Comparison of ENCODE assay signal across 11 cellular contexts in the genomic region with DNA sequence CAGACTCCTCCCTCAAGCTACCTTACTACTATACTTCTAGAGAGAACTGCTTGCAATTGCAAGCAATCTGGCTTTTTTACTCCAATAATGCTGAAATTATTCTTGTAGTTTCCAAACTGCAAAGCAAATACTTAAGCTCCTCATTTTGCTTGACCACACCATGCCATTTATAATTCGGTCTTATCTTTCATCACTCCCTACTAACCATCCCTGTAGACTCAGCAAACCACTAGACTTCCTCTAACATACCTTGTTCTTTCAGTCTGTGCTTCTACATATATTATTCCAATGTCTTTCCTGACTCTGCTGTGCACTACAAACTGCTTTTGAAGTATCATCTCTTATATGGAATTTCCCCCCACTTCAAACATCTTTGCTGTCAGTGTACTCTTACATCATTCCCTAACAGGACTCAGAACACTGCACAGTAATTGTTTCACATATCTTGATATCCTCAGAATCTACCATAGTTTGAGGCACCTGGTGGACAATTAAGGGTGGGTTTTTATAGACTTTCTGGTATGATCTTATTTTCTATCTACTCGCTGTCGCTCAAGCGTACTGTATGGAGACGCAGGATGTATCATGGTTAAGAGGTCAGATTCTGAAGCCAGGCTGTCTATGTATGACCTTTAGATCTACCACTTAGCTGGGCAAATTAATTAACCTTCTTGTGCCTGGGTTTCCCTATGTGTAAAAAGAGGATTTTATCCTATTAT. TPM values are rescaled to one million over a fixed set of nuclear protein-coding genes. Genes with fewer than 3 reads are reported as not detected.
DNase-seq lines count a peak whose midpoint lies in the region; ATAC-seq and TF ChIP-seq lines count a peak whose summit lies in the region.
"Had no signal": no experiment of that assay in that cellular context is flagged by ENCODE, and none has a peak within 500 bp of the region (broad histone marks: within the 10 kb centered on the region; RNA-seq: fewer than 3 reads in every experiment).

No MANE protein-coding gene starts in this region.

- no peak for DNase-seq in CD4-positive, alpha-beta memory T cell
- peak; percentile 10 for DNase-seq in MV-4-11 (lab: John Stamatoyannopoulos, UW)
- no peak for DNase-seq in osteoblast (ENCODE audit: insufficient read length, low spot score, missing footprints)
- DNase-seq in epidermal melanocyte (ENCODE audit: insufficient read length, low spot score), result no peak
- DNase-seq: effector CD4-positive, alpha-beta T cell; SJCRH30 had no signal

- CTCF ChIA-PET in CD4-positive, alpha-beta memory T cell (lab: Charles Lee; ENCODE audit: partially characterized antibody), result interaction anchor here (0.7 to 1.2 kb wide), 4 partner anchors 9 to 209 kb away, joined by 3 to 6 read pairs (median 4); no protein-coding TSS in a partner anchor

- intact Hi-C loops in CD4-positive, alpha-beta memory T cell (cut with micrococcal nuclease), result loop anchor here (5.0 kb wide), 3 partner anchors 155 to 1180 kb away; a partner anchor contains a TSS
- intact Hi-C loops in dendritic cell treated with granulocyte-macrophage colony-stimulating factor and Interleukin-4, amounts not matched to agents 40 ng/mL and 50 ng/mL, for 4 days (cut with micrococcal nuclease), result loop anchor here (5.0 to 10.0 kb wide), 4 partner anchors 35 to 210 kb away; no protein-coding TSS in a partner anchor

- H3K4me2 ChIP-seq in osteoblast (ENCODE audit: insufficient read depth, low read length), result peak overlapping the region; percentile 80

- TF ChIP-seq CTCF in osteoblast (IDR thresholded peaks at IDR 0.05; ENCODE audit: extremely low read depth, low read depth, low read length), result no peak

- peak overlapping the region; percentile 91 to 97 for H3K4me3 ChIP-seq in CD4-positive, alpha-beta memory T cell (ENCODE audit: low read length in 2 of 2)
- peak overlapping the region; percentile 91 for H3K4me3 ChIP-seq in osteoblast (ENCODE audit: insufficient read depth, low read length)
- H3K4me3 ChIP-seq: SJCRH30 had no signal

- H2AFZ ChIP-seq in osteoblast (ENCODE audit: low read length), result no peak overlapping the region

- peaks cover 12 to 35% of the 10 kb centered on the region in 2 donors for H3K36me3 Mint-ChIP-seq in CD4-positive, alpha-beta memory T cell
- H3K36me3 Mint-ChIP-seq in dendritic cell treated with granulocyte-macrophage colony-stimulating factor and Interleukin-4, amounts not matched to agents 40 ng/mL and 50 ng/mL, for 4 days (ENCODE audit: low read depth), result peaks cover 52% of the 10 kb centered on the region

- peak overlapping the region; percentile 95 for H3K27ac ChIP-seq in CD4-positive, alpha-beta memory T cell (ENCODE audit: low read depth, low read length)
- peak overlapping the region; percentile 98 for H3K27ac ChIP-seq in osteoblast (ENCODE audit: low read depth, low read length)
- H3K27ac ChIP-seq: HL-60, SJCRH30 had no signal

- ATAC-seq in HG03354 (IDR thresholded peaks at IDR 0.05; ENCODE audit: poor library complexity, severe bottlenecking, unreplicated experiment) (no peak), HG02571 (IDR thresholded peaks at IDR 0.05; ENCODE audit: unreplicated experiment) (no peak), GM19395 (IDR thresholded peaks at IDR 0.05; ENCODE audit: unreplicated experiment) (no peak)

- no peaks in the 10 kb centered on the region for H3K9me3 ChIP-seq in CD4-positive, alpha-beta memory T cell (ENCODE audit: control insufficient read depth in 1 of 2, low read length in 2 of 2)
- no peaks in the 10 kb centered on the region for H3K9me3 ChIP-seq in osteoblast (ENCODE audit: low read depth, low read length)
- H3K9me3 ChIP-seq: SJCRH30 had no signal

- peak overlapping the region; percentile 95 to 100 (median 98) for H3K4me3 Mint-ChIP-seq in CD4-positive, alpha-beta memory T cell
- H3K4me3 Mint-ChIP-seq in dendritic cell treated with granulocyte-macrophage colony-stimulating factor and Interleukin-4, amounts not matched to agents 40 ng/mL and 50 ng/mL, for 4 days, result peak overlapping the region; percentile 45

- H3K4me1 Mint-ChIP-seq in CD4-positive, alpha-beta memory T cell, result peaks cover 44 to 87% (median 62%) of the 10 kb centered on the region in 4 donors
- peaks cover 59% of the 10 kb centered on the region for H3K4me1 Mint-ChIP-seq in dendritic cell treated with granulocyte-macrophage colony-stimulating factor and Interleukin-4, amounts not matched to agents 40 ng/mL and 50 ng/mL, for 4 days (ENCODE audit: low read depth)

- POLR2A ChIA-PET in CD4-positive, alpha-beta memory T cell (lab: Charles Lee; ENCODE audit: partially characterized antibody), result interaction anchor here (0.6 to 4.8 kb wide), 11 partner anchors 9 to 835 kb away, joined by 3 to 24 read pairs (median 4); no protein-coding TSS in a partner anchor

- no peaks in the 10 kb centered on the region for H3K27me3 ChIP-seq in CD4-positive, alpha-beta memory T cell (ENCODE audit: insufficient read depth, low read length)
- H3K27me3 ChIP-seq in osteoblast (ENCODE audit: insufficient read depth, low read length), result no peaks in the 10 kb centered on the region
- H3K27me3 ChIP-seq: SJCRH30 had no signal

- peaks cover 1% of the 10 kb centered on the region for H3K36me3 ChIP-seq in CD4-positive, alpha-beta memory T cell (ENCODE audit: insufficient read depth, low read length)
- peaks cover 4% of the 10 kb centered on the region for H3K36me3 ChIP-seq in osteoblast (ENCODE audit: insufficient read depth, low read length)
- H3K36me3 ChIP-seq: SJCRH30 had no signal

- peaks cover 0 to 3% (median 0%) of the 10 kb centered on the region in 8 donors for H3K9me3 Mint-ChIP-seq in CD4-positive, alpha-beta memory T cell
- H3K9me3 Mint-ChIP-seq in dendritic cell treated with granulocyte-macrophage colony-stimulating factor and Interleukin-4, amounts not matched to agents 40 ng/mL and 50 ng/mL, for 4 days, result no peaks in the 10 kb centered on the region

- peak overlapping the region; percentile 0 to 100 (median 42) for H3K27ac Mint-ChIP-seq in CD4-positive, alpha-beta memory T cell
- no peak overlapping the region for H3K27ac Mint-ChIP-seq in dendritic cell treated with granulocyte-macrophage colony-stimulating factor and Interleukin-4, amounts not matched to agents 40 ng/mL and 50 ng/mL, for 4 days

- H3K27me3 Mint-ChIP-seq in CD4-positive, alpha-beta memory T cell, result no peaks in the 10 kb centered on the region
- no peaks in the 10 kb centered on the region for H3K27me3 Mint-ChIP-seq in dendritic cell treated with granulocyte-macrophage colony-stimulating factor and Interleukin-4, amounts not matched to agents 40 ng/mL and 50 ng/mL, for 4 days

- peaks cover 41% of the 10 kb centered on the region for H4K20me1 ChIP-seq in osteoblast (ENCODE audit: insufficient read depth, low read length)

- peaks cover 60% of the 10 kb centered on the region for H3K4me1 ChIP-seq in CD4-positive, alpha-beta memory T cell (ENCODE audit: insufficient read depth, low read length)
- peaks cover 34% of the 10 kb centered on the region for H3K4me1 ChIP-seq in osteoblast (ENCODE audit: insufficient read depth, low read length)
- H3K4me1 ChIP-seq: SJCRH30 had no signal

- H3K79me2 ChIP-seq in osteoblast (ENCODE audit: insufficient read depth, low read length), result peaks cover 77% of the 10 kb centered on the region

RNA-seq across cellular contexts. Expression of a gene that starts 2.8 kb away (rescaled TPM):
- total RNA-seq in CD4-positive, alpha-beta memory T cell, result 100 to 1,000 TPM; 176 to 180 TPM
- polyA plus RNA-seq in CD4-positive, alpha-beta memory T cell, result 10 to 100 TPM; 26.3 to 42.8 TPM
- total RNA-seq in osteoblast, result 785 and 804 TPM in 2 replicates
